ENCODE assay signal across 10 cellular contexts in genomic region chrX:115268421-115268820, GRCh38. TPM values are rescaled to one million over a fixed set of nuclear protein-coding genes. Genes with fewer than 3 reads are reported as not detected.
DNase-seq lines count a peak whose midpoint lies in the region; ATAC-seq, FAIRE-seq and TF ChIP-seq lines count a peak whose summit lies in the region.
"Had no signal": no experiment of that assay in that cellular context is flagged by ENCODE, and none has a peak within 500 bp of the region (broad histone marks: within the 10 kb centered on the region; RNA-seq: fewer than 3 reads in every experiment).

No MANE protein-coding gene starts in this region.

- H3K4me3 ChIP-seq in adrenal gland: no peak overlapping the region
- H3K4me3 ChIP-seq: sigmoid colon had no signal

- no peaks in the 10 kb centered on the region for H3K36me3 Mint-ChIP-seq in stimulated activated effector memory CD8-positive, alpha-beta T cell treated with anti-CD3 and anti-CD28 coated beads, Interleukin-12 subunit alpha, Interleukin-12 subunit beta, amount 100 ng/mL, for 72 hours

- peak in 4 of 6 experiments; percentile 30 to 43 (median 40) for TF ChIP-seq CTCF in adrenal gland (IDR thresholded peaks at IDR 0.05)

- DNase-seq in HEK293T (ENCODE audit: extremely low spot score) (peak; percentile 29), adrenal gland (peak in 1 of 7 donors; percentile 2), left lobe of liver (ENCODE audit: low spot score) (no peak), SIG-M5 treated with dmso at 0.1 percent for 504 hours (lab: John Stamatoyannopoulos, UW; ENCODE audit: unreplicated experiment) (no peak)
- DNase-seq in stimulated activated effector memory CD8-positive, alpha-beta T cell treated with anti-CD3 and anti-CD28 coated beads, Interleukin-12 subunit alpha, Interleukin-12 subunit beta, amount 100 ng/mL, for 72 hours (ENCODE audit: low spot score in 2 of 2): no peak
- DNase-seq in stimulated activated CD4-positive, alpha-beta T cell treated with anti-CD3 and anti-CD28 coated beads, Interleukin-2, amount 100 ng/mL, for 48 hours: no peak
- DNase-seq: activated CD8-positive, alpha-beta T cell treated with anti-CD3 and anti-CD28 coated beads for 36 hours; sigmoid colon had no signal

- H3K4me1 ChIP-seq in adrenal gland (replicated peaks in 1 of 2): no peaks in the 10 kb centered on the region
- H3K4me1 ChIP-seq: sigmoid colon had no signal

- no peaks in the 10 kb centered on the region for H3K4me1 Mint-ChIP-seq in stimulated activated effector memory CD8-positive, alpha-beta T cell treated with anti-CD3 and anti-CD28 coated beads, Interleukin-12 subunit alpha, Interleukin-12 subunit beta, amount 100 ng/mL, for 72 hours

- no peaks in the 10 kb centered on the region for H3K36me3 ChIP-seq in adrenal gland (replicated peaks in 1 of 2)
- H3K36me3 ChIP-seq: sigmoid colon had no signal

- H3K9me3 Mint-ChIP-seq in stimulated activated effector memory CD8-positive, alpha-beta T cell treated with anti-CD3 and anti-CD28 coated beads, Interleukin-12 subunit alpha, Interleukin-12 subunit beta, amount 100 ng/mL, for 72 hours: peaks cover 4% of the 10 kb centered on the region
- H3K9me3 Mint-ChIP-seq: activated CD8-positive, alpha-beta T cell treated with anti-CD3 and anti-CD28 coated beads for 36 hours had no signal

- ATAC-seq in left lobe of liver: peak; percentile 66
- ATAC-seq in stimulated activated effector memory CD8-positive, alpha-beta T cell treated with anti-CD3 and anti-CD28 coated beads, Interleukin-12 subunit alpha, Interleukin-12 subunit beta, amount 100 ng/mL, for 72 hours: no peak
- no peak for ATAC-seq in HG02970 (IDR thresholded peaks at IDR 0.05; ENCODE audit: low FRiP score, unreplicated experiment)
- ATAC-seq: activated CD8-positive, alpha-beta T cell treated with anti-CD3 and anti-CD28 coated beads for 36 hours had no signal

- no peak overlapping the region for H3K4me3 Mint-ChIP-seq in stimulated activated effector memory CD8-positive, alpha-beta T cell treated with anti-CD3 and anti-CD28 coated beads, Interleukin-12 subunit alpha, Interleukin-12 subunit beta, amount 100 ng/mL, for 72 hours
- H3K4me3 Mint-ChIP-seq: activated CD8-positive, alpha-beta T cell treated with anti-CD3 and anti-CD28 coated beads for 36 hours had no signal

- FAIRE-seq in G401.6 (lab: Jason Lieb, UNC): peak; percentile 19

- H3K27ac Mint-ChIP-seq in stimulated activated effector memory CD8-positive, alpha-beta T cell treated with anti-CD3 and anti-CD28 coated beads, Interleukin-12 subunit alpha, Interleukin-12 subunit beta, amount 100 ng/mL, for 72 hours: no peak overlapping the region
- H3K27ac Mint-ChIP-seq: activated CD8-positive, alpha-beta T cell treated with anti-CD3 and anti-CD28 coated beads for 36 hours had no signal

- 23 to 38% (median 35%) methylated on average over 3 of the region's 3 CpGs for WGBS in adrenal gland, 4 donors

- TF ChIP-seq POLR2A in adrenal gland (IDR thresholded peaks at IDR 0.05): no peak

- CTCF ChIA-PET in HEK293T (lab: Yijun Ruan, JAX): interaction anchor here (0.6 to 1.5 kb wide), 2 partner anchors 16 to 41 kb away, joined by 3 to 5 read pairs; no protein-coding TSS in a partner anchor

- POLR2A ChIA-PET in HEK293T (lab: Yijun Ruan, JAX): no interaction called here

- no peak overlapping the region for H3K27ac ChIP-seq in adrenal gland
- H3K27ac ChIP-seq: sigmoid colon had no signal

- no peaks in the 10 kb centered on the region for H3K9me3 ChIP-seq in adrenal gland (replicated peaks in 1 of 3)
- H3K9me3 ChIP-seq: sigmoid colon had no signal

- peaks cover 4% of the 10 kb centered on the region for H3K27me3 ChIP-seq in adrenal gland
- H3K27me3 ChIP-seq: sigmoid colon had no signal

- intact Hi-C loops in adrenal gland (cut with DNase I): no loop called here

TF ChIP-seq in HEK293T, 16 proteins besides CTCF, POLR2A, EP300 and RAD21:
- TF ChIP-seq L3MBTL2 (conservative IDR thresholded peaks at IDR 0.05) (no peak), ZNF384 (IDR thresholded peaks at IDR 0.05) (no peak), LEF1 (IDR thresholded peaks at IDR 0.05; ENCODE audit: borderline replicate concordance) (no peak), HDGF (IDR thresholded peaks at IDR 0.05; ENCODE audit: borderline replicate concordance) (no peak)

RNA-seq across cellular contexts. Expression of gene LUZP4, which starts 21.1 kb away (rescaled TPM):
- total RNA-seq in adrenal gland: not detected
- polyA plus RNA-seq in adrenal gland: not detected
- total RNA-seq in left lobe of liver: not detected
- total RNA-seq: activated CD8-positive, alpha-beta T cell treated with anti-CD3 and anti-CD28 coated beads for 36 hours; sigmoid colon had no signal
- polyA plus RNA-seq: sigmoid colon had no signal

RNA-seq across cellular contexts. Expression of gene LRCH2, which starts 34.5 kb away (rescaled TPM):
- 1 to 10 TPM; 4.3 to 8.7 (median 6.5) TPM for total RNA-seq in adrenal gland
- 1 to 10 TPM; 2.3 to 6.3 (median 3.5) TPM for polyA plus RNA-seq in adrenal gland
- not detected for total RNA-seq in left lobe of liver
- total RNA-seq: activated CD8-positive, alpha-beta T cell treated with anti-CD3 and anti-CD28 coated beads for 36 hours had no signal
